In genomic region chr6:38658768-38659167, GRCh38 we compare ENCODE assay signal across 25 cellular contexts. TPM values are rescaled to one million over a fixed set of nuclear protein-coding genes. Genes with fewer than 3 reads are reported as not detected.
"Had no signal": no experiment of that assay in that cellular context is flagged by ENCODE, and none has a peak within 500 bp of the region (broad histone marks: within the 10 kb centered on the region; RNA-seq: fewer than 3 reads in every experiment).

No MANE protein-coding gene starts in this region.

- H3K27ac Mint-ChIP-seq: stimulated activated effector memory CD8-positive, alpha-beta T cell treated with anti-CD3 and anti-CD28 coated beads, Interleukin-12 subunit alpha, Interleukin-12 subunit beta, amount 100 ng/mL, for 72 hours; stimulated activated memory B cell treated with anti-CD40 and anti-IgM and Interleukin-4, amounts not matched to agents 10 μg/mL and 1 μg/mL and 100 μg/mL, for 72 hours; stimulated activated naive B cell treated with anti-CD40 and anti-IgM and Interleukin-4, amounts not matched to agents 10 μg/mL and 1 μg/mL and 100 μg/mL, for 72 hours; type B pancreatic cell had no signal

- H3K36me3 Mint-ChIP-seq: stimulated activated effector memory CD8-positive, alpha-beta T cell treated with anti-CD3 and anti-CD28 coated beads, Interleukin-12 subunit alpha, Interleukin-12 subunit beta, amount 100 ng/mL, for 72 hours; type B pancreatic cell had no signal

- ATAC-seq: stimulated activated effector memory CD8-positive, alpha-beta T cell treated with anti-CD3 and anti-CD28 coated beads, Interleukin-12 subunit alpha, Interleukin-12 subunit beta, amount 100 ng/mL, for 72 hours; stimulated activated memory B cell treated with anti-CD40 and anti-IgM and Interleukin-4, amounts not matched to agents 10 μg/mL and 1 μg/mL and 100 μg/mL, for 72 hours; stimulated activated naive B cell treated with anti-CD40 and anti-IgM and Interleukin-4, amounts not matched to agents 10 μg/mL and 1 μg/mL and 100 μg/mL, for 72 hours; stimulated activated naive CD8-positive, alpha-beta T cell treated with anti-CD3 and anti-CD28 coated beads, Interleukin-15, Interleukin-2, amounts not matched to agents 100 U/mL and 50 U/mL, for 24 hours; upper lobe of right lung had no signal

- H3K4me1 Mint-ChIP-seq: stimulated activated effector memory CD8-positive, alpha-beta T cell treated with anti-CD3 and anti-CD28 coated beads, Interleukin-12 subunit alpha, Interleukin-12 subunit beta, amount 100 ng/mL, for 72 hours had no signal

- H3K4me3 Mint-ChIP-seq: stimulated activated effector memory CD8-positive, alpha-beta T cell treated with anti-CD3 and anti-CD28 coated beads, Interleukin-12 subunit alpha, Interleukin-12 subunit beta, amount 100 ng/mL, for 72 hours; stimulated activated memory B cell treated with anti-CD40 and anti-IgM and Interleukin-4, amounts not matched to agents 10 μg/mL and 1 μg/mL and 100 μg/mL, for 72 hours; stimulated activated naive B cell treated with anti-CD40 and anti-IgM and Interleukin-4, amounts not matched to agents 10 μg/mL and 1 μg/mL and 100 μg/mL, for 72 hours; type B pancreatic cell had no signal

- DNase-seq: stimulated activated CD4-positive, alpha-beta T cell treated with anti-CD3 and anti-CD28 coated beads, Interleukin-2, amount 100 ng/mL, for 24 hours; stimulated activated CD4-positive, alpha-beta T cell treated with anti-CD3 and anti-CD28 coated beads, Interleukin-2, amount 100 ng/mL, for 48 hours; stimulated activated CD4-positive, alpha-beta T cell treated with anti-CD3 and anti-CD28 coated beads, Interleukin-4, amount 100 ng/mL, for 1 hour; stimulated activated CD4-positive, alpha-beta T cell treated with anti-CD3 and anti-CD28 coated beads, Interleukin-4, amount 100 ng/mL, for 24 hours; stimulated activated CD4-positive, alpha-beta T cell treated with anti-CD3 and anti-CD28 coated beads, Interleukin-4, amount 100 ng/mL, for 4 hours; stimulated activated CD8-positive, alpha-beta memory T cell treated with anti-CD3 and anti-CD28 coated beads, Interleukin-4, amount 100 ng/mL, for 48 hours; stimulated activated naive B cell treated with anti-CD40 and anti-IgM and Interleukin-4, amounts not matched to agents 10 μg/mL and 1 μg/mL and 100 μg/mL, for 72 hours; stimulated activated naive CD4-positive, alpha-beta T cell; stimulated activated naive CD4-positive, alpha-beta T cell treated with Interleukin-2 at 50 U/mL for 16 hours; stimulated activated naive CD8-positive, alpha-beta T cell treated with anti-CD3 and anti-CD28 coated beads, Interleukin-15, Interleukin-2, amounts not matched to agents 100 U/mL and 50 U/mL, for 24 hours; stomach; substantia nigra; testis; thyroid gland; tibial artery; transverse colon; trophoblast cell; upper lobe of left lung; upper lobe of right lung; uterus had no signal

- H3K27me3 Mint-ChIP-seq: stimulated activated memory B cell treated with anti-CD40 and anti-IgM and Interleukin-4, amounts not matched to agents 10 μg/mL and 1 μg/mL and 100 μg/mL, for 72 hours; stimulated activated naive B cell treated with anti-CD40 and anti-IgM and Interleukin-4, amounts not matched to agents 10 μg/mL and 1 μg/mL and 100 μg/mL, for 72 hours; type B pancreatic cell had no signal

- H3K9me3 Mint-ChIP-seq: stimulated activated effector memory CD8-positive, alpha-beta T cell treated with anti-CD3 and anti-CD28 coated beads, Interleukin-12 subunit alpha, Interleukin-12 subunit beta, amount 100 ng/mL, for 72 hours; stimulated activated memory B cell treated with anti-CD40 and anti-IgM and Interleukin-4, amounts not matched to agents 10 μg/mL and 1 μg/mL and 100 μg/mL, for 72 hours; stimulated activated naive B cell treated with anti-CD40 and anti-IgM and Interleukin-4, amounts not matched to agents 10 μg/mL and 1 μg/mL and 100 μg/mL, for 72 hours; type B pancreatic cell had no signal

RNA-seq across cellular contexts. Expression of gene DNAH8, which starts 56.3 kb away (rescaled TPM):
- total RNA-seq: subcutaneous adipose tissue, vagina had no signal
